ENCODE assay signal across 4 cellular contexts in the genomic region with DNA sequence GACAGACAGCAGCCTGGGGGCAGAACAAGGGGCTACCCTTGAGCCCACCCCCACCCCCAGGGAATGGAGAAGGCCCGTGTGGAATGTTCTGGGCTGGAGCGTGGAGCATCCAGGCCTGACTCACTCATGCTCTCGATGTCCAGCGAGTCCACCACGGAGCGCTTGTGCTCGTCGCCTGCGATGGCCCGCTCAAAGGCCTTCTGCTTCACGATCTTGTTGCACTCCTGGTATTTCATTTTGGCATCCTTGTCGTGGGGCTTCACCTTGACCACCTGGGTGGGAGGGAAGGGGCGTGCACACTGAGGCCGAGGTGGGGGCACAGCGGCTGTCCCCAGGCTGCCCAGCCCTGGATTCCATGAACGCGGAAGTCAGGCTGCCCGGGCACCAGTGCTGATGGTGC. TPM values are rescaled to one million over a fixed set of nuclear protein-coding genes. Genes with fewer than 3 reads are reported as not detected.
"Had no signal": no experiment of that assay in that cellular context is flagged by ENCODE, and none has a peak within 500 bp of the region (broad histone marks: within the 10 kb centered on the region; RNA-seq: fewer than 3 reads in every experiment).

No MANE protein-coding gene starts in this region.

RNA-seq across cellular contexts. Expression of gene PNMA8B, which starts 31.1 kb away (rescaled TPM):
- total RNA-seq: natural killer cell treated with Interleukin-12 subunit alpha and Interleukin-12 subunit beta and Interleukin-15 and Interleukin-18, amount 100 ng/mL, for 72 hours had no signal

RNA-seq across cellular contexts. Expression of gene PNMA8A, which starts 55.4 kb away (rescaled TPM):
- total RNA-seq: natural killer cell; natural killer cell treated with Interleukin-12 subunit alpha and Interleukin-12 subunit beta and Interleukin-15 and Interleukin-18, amount 100 ng/mL, for 72 hours had no signal
- polyA plus RNA-seq: naive thymus-derived CD4-positive, alpha-beta T cell; naive thymus-derived CD8-positive, alpha-beta T cell had no signal
